Comparison of ENCODE assay signal across 20 cellular contexts in the genomic region with DNA sequence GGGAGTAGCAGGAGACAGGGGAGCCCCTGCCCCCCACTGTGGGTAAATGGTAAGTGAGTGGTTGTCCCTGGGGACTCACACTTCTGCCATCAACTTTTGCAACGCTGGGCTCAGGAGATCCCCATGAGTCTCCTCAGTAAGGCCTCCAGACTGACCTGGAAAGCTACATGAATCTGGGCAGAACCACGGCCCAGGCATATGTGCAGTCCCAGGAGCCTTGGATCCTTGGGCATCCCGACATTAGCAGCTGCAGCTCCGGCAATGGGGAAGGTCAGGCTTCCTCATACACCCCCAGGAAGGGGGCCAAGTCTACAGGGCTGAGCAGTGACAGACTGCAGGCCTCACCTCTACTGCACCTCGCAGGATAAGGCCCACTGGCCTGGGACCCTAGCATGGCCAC.
"Had no signal": no experiment of that assay in that cellular context is flagged by ENCODE, and none has a peak within 500 bp of the region (broad histone marks: within the 10 kb centered on the region; RNA-seq: fewer than 3 reads in every experiment).

No MANE protein-coding gene starts in this region.

- H3K36me3 ChIP-seq: SJSA1 had no signal

- H3K27ac ChIP-seq: SJSA1, SK-N-MC had no signal

- DNase-seq: Karpas-422, KG1, MM.1S, NCI-H1092 treated with DMSO at 0.1 percent for 48 hours, NCI-H1436, NCI-H187, NCI-H2029, NCI-H2081 treated with DMSO at 0.1 percent for 48 hours, NCI-H2171, NCI-H226, NCI-H446, NCI-H510A, NCI-H524 treated with DMSO at 0.1 percent for 48 hours, NCI-H69, NCI-H774, Right ventricle myocardium superior, RPMI8226, SIG-M5 had no signal

- H3K9me3 ChIP-seq: SJSA1 had no signal

- H3K4me1 ChIP-seq: SJSA1 had no signal

- H3K4me3 ChIP-seq: SJSA1, SK-N-MC had no signal

- H3K27me3 ChIP-seq: SJSA1 had no signal
